ENCODE assay signal across 1 cellular context in the genomic region with DNA sequence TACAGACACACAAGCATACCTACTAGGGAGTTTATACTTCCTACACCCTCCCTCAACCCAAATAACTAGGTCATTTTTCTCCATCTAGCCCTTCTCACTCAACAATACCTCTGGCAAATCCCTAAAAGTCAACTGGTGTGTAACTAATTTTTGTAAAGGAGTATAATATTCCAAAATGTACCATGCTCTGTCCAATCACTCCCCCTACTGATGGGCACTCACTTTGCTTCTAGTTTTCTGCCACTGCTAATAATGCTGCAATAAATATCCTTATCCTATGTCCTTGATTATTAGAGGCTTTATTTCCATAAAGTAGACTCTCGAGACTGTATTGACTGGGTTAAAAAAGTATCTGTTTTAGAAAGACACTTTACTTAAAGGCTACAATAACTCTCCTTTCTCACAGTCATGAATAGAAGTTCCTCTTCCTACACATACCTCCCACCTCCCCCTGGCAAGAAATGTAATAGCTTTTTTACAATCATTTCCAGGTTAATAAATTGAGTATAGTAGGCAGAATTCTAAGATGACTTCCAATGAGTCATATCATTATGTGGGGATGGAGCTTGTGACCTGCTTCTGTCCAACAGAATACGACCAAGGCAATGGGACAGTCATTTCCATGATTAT.
TF ChIP-seq lines count a peak whose summit lies in the region.

No MANE protein-coding gene starts in this region.

TF ChIP-seq in HepG2, 621 proteins besides CTCF, POLR2A, EP300 and RAD21:
- TF ChIP-seq RXRA (CRISPR knock-in tag; IDR thresholded peaks at IDR 0.05): no peak
- TF ChIP-seq STAG1 (CRISPR knock-in tag; IDR thresholded peaks at IDR 0.05): peak; percentile 91
- TF ChIP-seq SMC3 (IDR thresholded peaks at IDR 0.05; ENCODE audit: low read length): peak; percentile 53
- TF ChIP-seq, protein P1, sequence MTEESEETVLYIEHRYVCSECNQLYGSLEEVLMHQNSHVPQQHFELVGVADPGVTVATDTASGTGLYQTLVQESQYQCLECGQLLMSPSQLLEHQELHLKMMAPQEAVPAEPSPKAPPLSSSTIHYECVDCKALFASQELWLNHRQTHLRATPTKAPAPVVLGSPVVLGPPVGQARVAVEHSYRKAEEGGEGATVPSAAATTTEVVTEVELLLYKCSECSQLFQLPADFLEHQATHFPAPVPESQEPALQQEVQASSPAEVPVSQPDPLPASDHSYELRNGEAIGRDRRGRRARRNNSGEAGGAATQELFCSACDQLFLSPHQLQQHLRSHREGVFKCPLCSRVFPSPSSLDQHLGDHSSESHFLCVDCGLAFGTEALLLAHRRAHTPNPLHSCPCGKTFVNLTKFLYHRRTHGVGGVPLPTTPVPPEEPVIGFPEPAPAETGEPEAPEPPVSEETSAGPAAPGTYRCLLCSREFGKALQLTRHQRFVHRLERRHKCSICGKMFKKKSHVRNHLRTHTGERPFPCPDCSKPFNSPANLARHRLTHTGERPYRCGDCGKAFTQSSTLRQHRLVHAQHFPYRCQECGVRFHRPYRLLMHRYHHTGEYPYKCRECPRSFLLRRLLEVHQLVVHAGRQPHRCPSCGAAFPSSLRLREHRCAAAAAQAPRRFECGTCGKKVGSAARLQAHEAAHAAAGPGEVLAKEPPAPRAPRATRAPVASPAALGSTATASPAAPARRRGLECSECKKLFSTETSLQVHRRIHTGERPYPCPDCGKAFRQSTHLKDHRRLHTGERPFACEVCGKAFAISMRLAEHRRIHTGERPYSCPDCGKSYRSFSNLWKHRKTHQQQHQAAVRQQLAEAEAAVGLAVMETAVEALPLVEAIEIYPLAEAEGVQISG (CRISPR knock-in tag; IDR thresholded peaks at IDR 0.05): no peak
